ENCODE assay signal across 1 cellular context in the genomic region with DNA sequence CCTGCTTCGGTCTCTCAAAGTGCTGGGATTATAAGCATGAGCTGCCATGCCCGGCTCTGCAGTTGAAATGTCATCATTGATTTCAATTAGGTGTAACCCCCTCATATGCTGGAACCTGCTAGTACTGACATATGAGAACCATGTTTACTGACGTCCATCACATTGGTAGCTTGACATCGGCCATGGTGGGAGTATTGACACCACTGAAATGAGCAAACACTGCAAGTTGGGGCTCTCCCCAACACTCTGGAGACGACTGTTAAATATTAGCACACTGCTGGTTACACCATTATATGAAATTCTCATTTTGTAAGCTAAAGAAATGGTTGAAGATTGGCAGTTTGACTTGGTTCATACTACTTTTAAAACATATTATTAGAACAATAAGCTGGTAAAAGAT.
A peak's percentile ranks its signal among the peaks of the same experiment; 100 is the strongest.
TF ChIP-seq lines count a peak whose summit lies in the region.

No MANE protein-coding gene starts in this region.

TF ChIP-seq in GM12878, 131 proteins besides CTCF, POLR2A, EP300 and RAD21 (continued from another document):
- TF ChIP-seq, protein P1, sequence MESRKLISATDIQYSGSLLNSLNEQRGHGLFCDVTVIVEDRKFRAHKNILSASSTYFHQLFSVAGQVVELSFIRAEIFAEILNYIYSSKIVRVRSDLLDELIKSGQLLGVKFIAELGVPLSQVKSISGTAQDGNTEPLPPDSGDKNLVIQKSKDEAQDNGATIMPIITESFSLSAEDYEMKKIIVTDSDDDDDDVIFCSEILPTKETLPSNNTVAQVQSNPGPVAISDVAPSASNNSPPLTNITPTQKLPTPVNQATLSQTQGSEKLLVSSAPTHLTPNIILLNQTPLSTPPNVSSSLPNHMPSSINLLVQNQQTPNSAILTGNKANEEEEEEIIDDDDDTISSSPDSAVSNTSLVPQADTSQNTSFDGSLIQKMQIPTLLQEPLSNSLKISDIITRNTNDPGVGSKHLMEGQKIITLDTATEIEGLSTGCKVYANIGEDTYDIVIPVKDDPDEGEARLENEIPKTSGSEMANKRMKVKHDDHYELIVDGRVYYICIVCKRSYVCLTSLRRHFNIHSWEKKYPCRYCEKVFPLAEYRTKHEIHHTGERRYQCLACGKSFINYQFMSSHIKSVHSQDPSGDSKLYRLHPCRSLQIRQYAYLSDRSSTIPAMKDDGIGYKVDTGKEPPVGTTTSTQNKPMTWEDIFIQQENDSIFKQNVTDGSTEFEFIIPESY (IDR thresholded peaks at IDR 0.05): no peak
- TF ChIP-seq FOXK2 (IDR thresholded peaks at IDR 0.05) (no peak), FOS (IDR thresholded peaks at IDR 0.05; ENCODE audit: borderline replicate concordance, extremely low read depth, insufficient read length) (no peak), CREB1 (IDR thresholded peaks at IDR 0.05; ENCODE audit: low read depth) (0 out of 2 replicates have a peak, but pooled peaks have one; percentile 10), BCL11A (IDR thresholded peaks at IDR 0.05; ENCODE audit: low read depth, low read length) (no peak), MXI1 (IDR thresholded peaks at IDR 0.05; ENCODE audit: low read depth, low read length) (no peak), IRF4 (IDR thresholded peaks at IDR 0.05; ENCODE audit: low read depth, low read length) (0 out of 2 replicates have a peak, but pooled peaks have one; percentile 46), RFX5 (IDR thresholded peaks at IDR 0.05; ENCODE audit: low read depth, low read length) (no peak), FOXM1 (IDR thresholded peaks at IDR 0.05; ENCODE audit: low read depth, low read length) (no peak)
- TF ChIP-seq, protein P2, sequence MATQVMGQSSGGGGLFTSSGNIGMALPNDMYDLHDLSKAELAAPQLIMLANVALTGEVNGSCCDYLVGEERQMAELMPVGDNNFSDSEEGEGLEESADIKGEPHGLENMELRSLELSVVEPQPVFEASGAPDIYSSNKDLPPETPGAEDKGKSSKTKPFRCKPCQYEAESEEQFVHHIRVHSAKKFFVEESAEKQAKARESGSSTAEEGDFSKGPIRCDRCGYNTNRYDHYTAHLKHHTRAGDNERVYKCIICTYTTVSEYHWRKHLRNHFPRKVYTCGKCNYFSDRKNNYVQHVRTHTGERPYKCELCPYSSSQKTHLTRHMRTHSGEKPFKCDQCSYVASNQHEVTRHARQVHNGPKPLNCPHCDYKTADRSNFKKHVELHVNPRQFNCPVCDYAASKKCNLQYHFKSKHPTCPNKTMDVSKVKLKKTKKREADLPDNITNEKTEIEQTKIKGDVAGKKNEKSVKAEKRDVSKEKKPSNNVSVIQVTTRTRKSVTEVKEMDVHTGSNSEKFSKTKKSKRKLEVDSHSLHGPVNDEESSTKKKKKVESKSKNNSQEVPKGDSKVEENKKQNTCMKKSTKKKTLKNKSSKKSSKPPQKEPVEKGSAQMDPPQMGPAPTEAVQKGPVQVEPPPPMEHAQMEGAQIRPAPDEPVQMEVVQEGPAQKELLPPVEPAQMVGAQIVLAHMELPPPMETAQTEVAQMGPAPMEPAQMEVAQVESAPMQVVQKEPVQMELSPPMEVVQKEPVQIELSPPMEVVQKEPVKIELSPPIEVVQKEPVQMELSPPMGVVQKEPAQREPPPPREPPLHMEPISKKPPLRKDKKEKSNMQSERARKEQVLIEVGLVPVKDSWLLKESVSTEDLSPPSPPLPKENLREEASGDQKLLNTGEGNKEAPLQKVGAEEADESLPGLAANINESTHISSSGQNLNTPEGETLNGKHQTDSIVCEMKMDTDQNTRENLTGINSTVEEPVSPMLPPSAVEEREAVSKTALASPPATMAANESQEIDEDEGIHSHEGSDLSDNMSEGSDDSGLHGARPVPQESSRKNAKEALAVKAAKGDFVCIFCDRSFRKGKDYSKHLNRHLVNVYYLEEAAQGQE (IDR thresholded peaks at IDR 0.05; ENCODE audit: low read depth, low read length): no peak
- TF ChIP-seq, protein P3, sequence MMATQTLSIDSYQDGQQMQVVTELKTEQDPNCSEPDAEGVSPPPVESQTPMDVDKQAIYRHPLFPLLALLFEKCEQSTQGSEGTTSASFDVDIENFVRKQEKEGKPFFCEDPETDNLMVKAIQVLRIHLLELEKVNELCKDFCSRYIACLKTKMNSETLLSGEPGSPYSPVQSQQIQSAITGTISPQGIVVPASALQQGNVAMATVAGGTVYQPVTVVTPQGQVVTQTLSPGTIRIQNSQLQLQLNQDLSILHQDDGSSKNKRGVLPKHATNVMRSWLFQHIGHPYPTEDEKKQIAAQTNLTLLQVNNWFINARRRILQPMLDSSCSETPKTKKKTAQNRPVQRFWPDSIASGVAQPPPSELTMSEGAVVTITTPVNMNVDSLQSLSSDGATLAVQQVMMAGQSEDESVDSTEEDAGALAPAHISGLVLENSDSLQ (IDR thresholded peaks at IDR 0.05): peak; percentile 38; the same call in 1 of the 2 replicates
TF ChIP-seq in GM12878: peak in this region for 4.
